Comparison of ENCODE assay signal across 8 cellular contexts in the genomic region with DNA sequence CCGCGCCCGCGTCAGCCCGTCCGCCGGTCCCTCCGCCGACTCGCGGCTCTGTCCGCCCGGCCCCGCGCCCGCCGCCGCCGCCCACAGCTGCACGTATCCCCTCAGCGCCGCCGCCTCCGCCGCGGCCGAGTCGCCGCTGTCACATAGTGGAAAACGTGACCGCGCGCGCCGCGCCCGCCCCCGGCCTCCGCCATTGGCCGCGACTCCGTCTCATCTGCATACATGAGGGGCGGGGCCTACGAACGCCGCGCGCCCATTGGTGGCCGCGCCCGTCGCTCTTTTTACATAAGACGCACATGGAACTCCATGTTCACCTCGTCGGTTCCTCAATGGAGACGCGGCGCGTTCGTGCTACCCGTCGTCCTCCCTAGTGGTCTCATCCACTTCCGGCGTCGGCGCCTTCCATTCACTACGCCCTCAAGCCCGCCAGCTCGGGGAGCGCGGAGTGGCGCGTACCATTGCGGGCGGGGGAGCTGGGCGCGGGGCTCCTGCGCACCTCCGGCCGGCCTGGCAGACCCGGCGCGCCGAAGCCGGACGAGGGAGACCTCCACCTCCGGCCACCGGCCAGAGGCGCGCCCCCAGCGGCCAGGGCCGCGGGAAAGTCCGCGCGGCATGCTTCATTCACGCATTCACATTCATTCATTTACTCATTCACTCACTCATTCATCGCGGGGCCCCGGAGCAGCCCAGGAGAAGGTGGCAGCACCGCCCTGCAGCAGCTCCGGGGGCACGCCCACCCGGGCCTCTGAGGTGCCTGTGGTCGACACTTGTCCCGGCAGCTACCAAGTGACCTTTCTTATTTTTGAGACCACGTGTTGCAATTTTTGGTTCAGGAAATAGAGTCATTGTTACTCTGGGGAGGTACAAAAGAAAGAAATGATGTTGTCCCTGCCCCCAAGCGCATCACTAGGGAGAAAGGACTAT. TPM values are rescaled to one million over a fixed set of nuclear protein-coding genes. Genes with fewer than 3 reads are reported as not detected.
DNase-seq lines count a peak whose midpoint lies in the region; ATAC-seq and TF ChIP-seq lines count a peak whose summit lies in the region.

No MANE protein-coding gene starts in this region.

- peak overlapping the region; percentile 69 for H3K4me3 ChIP-seq in IMR-90 (ENCODE audit: insufficient read depth, low read depth, low read length)
- peak overlapping the region; percentile 76 for H3K4me3 ChIP-seq in OCI-LY7 (ENCODE audit: low read depth, low read length, poor library complexity, severe bottlenecking)
- peak overlapping the region; percentile 47 for H3K4me3 ChIP-seq in mucosa of stomach (ENCODE audit: low read length)

- in situ Hi-C loops in IMR-90 (cut with MboI; ENCODE audit: low sequenced_read_pairs), result no loop called here

- H3K9me3 ChIP-seq in IMR-90 (ENCODE audit: control insufficient read depth, insufficient read depth, low read length) (no peaks in the 10 kb centered on the region), OCI-LY7 (ENCODE audit: low read length) (no peaks in the 10 kb centered on the region), mucosa of stomach (ENCODE audit: control insufficient read depth, low read length) (no peaks in the 10 kb centered on the region)

- peaks cover 20 to 39% of the 10 kb centered on the region in 2 experiments for H3K79me1 ChIP-seq in IMR-90 (ENCODE audit: low read depth in 1 of 2, low read length in 2 of 2)

- no peak overlapping the region for H3K4ac ChIP-seq in IMR-90 (ENCODE audit: low read depth, low read length)

- H3K56ac ChIP-seq in IMR-90 (ENCODE audit: extremely low read depth, insufficient read depth, low read length), result no peak overlapping the region

- CTCF ChIA-PET in IMR-90 (lab: Yijun Ruan, JAX) (no interaction called here), OCI-LY7 (lab: Charles Lee; ENCODE audit: unreplicated experiment) (interaction anchor here (0.9 kb wide), 1 partner anchor 191 kb away, joined by 3 read pairs; no protein-coding TSS in a partner anchor)

- no peaks in the 10 kb centered on the region for H3K9me2 ChIP-seq in OCI-LY7 (ENCODE audit: insufficient read depth, low read length)

- peak overlapping the region; percentile 44 for H2AK9ac ChIP-seq in IMR-90 (replicated peaks; ENCODE audit: low read depth, low read length, poor library complexity)

- H3K4me1 ChIP-seq in IMR-90 (ENCODE audit: control insufficient read depth, insufficient read depth, low read length) (peaks cover 23% of the 10 kb centered on the region), OCI-LY7 (ENCODE audit: insufficient read depth, low read length, poor library complexity, severe bottlenecking) (peaks cover 24% of the 10 kb centered on the region), mucosa of stomach (ENCODE audit: control insufficient read depth, insufficient read depth, low read length) (peaks cover 66% of the 10 kb centered on the region)

- no peaks in the 10 kb centered on the region for H3K36me3 ChIP-seq in IMR-90 (ENCODE audit: control insufficient read depth, insufficient read depth, low read length)
- peaks cover 7% of the 10 kb centered on the region; the same call in 1 of the 2 replicates for H3K36me3 ChIP-seq in OCI-LY7 (ENCODE audit: insufficient read depth, low read length)
- H3K36me3 ChIP-seq in mucosa of stomach (ENCODE audit: control insufficient read depth, insufficient read depth, low read length), result no peaks in the 10 kb centered on the region

- H2AFZ ChIP-seq in IMR-90 (replicated peaks; ENCODE audit: low read length, poor library complexity), result peak overlapping the region; percentile 92
- H2AFZ ChIP-seq in OCI-LY7 (ENCODE audit: low read length), result peak overlapping the region; percentile 96

- 1% methylated on average over 47 of the region's 108 CpGs; no CpG with 5 or more reads in 1 of the 2 experiments for WGBS in IMR-90 (ENCODE audit: extremely low coverage in 2 of 2, insufficient read length in 1 of 2), 2 experiments

- peak overlapping the region; percentile 39 for H2BK5ac ChIP-seq in IMR-90 (ENCODE audit: low read depth, low read length, poor library complexity, severe bottlenecking)

- no peak overlapping the region for H4K8ac ChIP-seq in IMR-90 (ENCODE audit: low read depth in 2 of 2, low read length in 2 of 2)

- H3K27ac ChIP-seq in IMR-90 (ENCODE audit: insufficient read depth, low read length), result peak overlapping the region; percentile 33; the same call in 1 of the 2 replicates
- H3K27ac ChIP-seq in OCI-LY7 (ENCODE audit: low read depth, low read length, poor library complexity, severe bottlenecking), result peak overlapping the region; percentile 54

- H3K23ac ChIP-seq in IMR-90 (ENCODE audit: low read depth, low read length), result no peak overlapping the region

- peak; percentile 99 for DNase-seq in DMS153 (lab: John Stamatoyannopoulos, UW)
- DNase-seq in IMR-90, result peak; percentile 99
- peak; percentile 100 for DNase-seq in OCI-LY7 (ENCODE audit: low spot score)
- DNase-seq in activated T-cell treated with anti-CD3 and anti-CD28 coated beads for 48 hours (ENCODE audit: low read depth), result peak; percentile 96
- DNase-seq in erythroblast (lab: John Stamatoyannopoulos, UW), result peak; percentile 99
- DNase-seq in stimulated activated CD8-positive, alpha-beta memory T cell treated with anti-CD3 and anti-CD28 coated beads, Interleukin-7, amount 100 ng/mL, for 1 hour (ENCODE audit: low read depth in 2 of 2), result peak; percentile 95 to 96

- H2AK5ac ChIP-seq in IMR-90 (ENCODE audit: low read depth, low read length), result no peak overlapping the region

- H4K5ac ChIP-seq in IMR-90 (ENCODE audit: low read depth, low read length), result no peak overlapping the region

- H3K18ac ChIP-seq in IMR-90 (ENCODE audit: low read depth, low read length), result no peak overlapping the region

- TF ChIP-seq RAD21 in IMR-90 (IDR thresholded peaks at IDR 0.05; ENCODE audit: low read length), result no peak

- H2BK20ac ChIP-seq in IMR-90 (ENCODE audit: low read depth, low read length), result no peak overlapping the region

- dilution Hi-C loops in IMR-90 (cut with HindIII; ENCODE audit: low sequenced_read_pairs, unreplicated experiment), result no loop called here

- peaks cover 14% of the 10 kb centered on the region for H3K9me1 ChIP-seq in IMR-90 (ENCODE audit: insufficient read depth, low read length)

- TF ChIP-seq CTCF in IMR-90 (conservative IDR thresholded peaks at IDR 0.05; ENCODE audit: low read depth, low read length) (peak; percentile 46), OCI-LY7 (conservative IDR thresholded peaks at IDR 0.05; ENCODE audit: low read length) (peak; percentile 41; the same call in 1 of the 2 replicates)

- BruUV-seq in IMR-90 (replicated peaks; lab: Mats Ljungman, UMichigan) (no TSS peak), OCI-LY7 (replicated peaks; lab: Mats Ljungman, UMichigan) (no TSS peak)

- no peak overlapping the region for H2BK120ac ChIP-seq in IMR-90 (ENCODE audit: low read depth, low read length)

- H3K14ac ChIP-seq in IMR-90 (replicated peaks; ENCODE audit: low read depth, low read length), result no peak overlapping the region

- H3K79me2 ChIP-seq in OCI-LY7 (ENCODE audit: insufficient read depth, low read depth, low read length), result peaks cover 27% of the 10 kb centered on the region

- H3K9ac ChIP-seq in IMR-90 (ENCODE audit: low read depth, low read length), result no peak overlapping the region
- peak overlapping the region; percentile 82 for H3K9ac ChIP-seq in mucosa of stomach (ENCODE audit: low read length)

- peak; percentile 93 for ATAC-seq in GM21528 (IDR thresholded peaks at IDR 0.05; ENCODE audit: low FRiP score, unreplicated experiment)
- peak; percentile 90 for ATAC-seq in IMR-90 (ENCODE audit: low read depth)

- no peaks in the 10 kb centered on the region; the same call in 1 of the 2 replicates for H4K20me1 ChIP-seq in IMR-90 (ENCODE audit: insufficient read depth, low read length)
- H4K20me1 ChIP-seq in OCI-LY7 (ENCODE audit: insufficient read depth, low read length), result peaks cover 11% of the 10 kb centered on the region

- POLR2A ChIA-PET in IMR-90 (lab: Charles Lee; ENCODE audit: unreplicated experiment) (no interaction called here), OCI-LY7 (lab: Charles Lee) (interaction anchor here (0.7 kb wide), 2 partner anchors 261 to 618 kb away, joined by 3 read pairs; no protein-coding TSS in a partner anchor)

- TF ChIP-seq POLR2A in IMR-90 (IDR thresholded peaks at IDR 0.05; ENCODE audit: low read depth, low read length), result peak; percentile 76
- TF ChIP-seq POLR2A in erythroblast (IDR thresholded peaks at IDR 0.05; ENCODE audit: low read length), result peak; percentile 78

- intact Hi-C loops in IMR-90 (cut with micrococcal nuclease) (loop anchor here (1.0 to 10.0 kb wide), 3 partner anchors 31 to 614 kb away; a partner anchor contains a TSS), OCI-LY7 (cut with micrococcal nuclease; ENCODE audit: unreplicated experiment) (loop anchor here (2.0 kb wide), 3 partner anchors 32 to 138 kb away; a partner anchor contains a TSS)

- peak overlapping the region; percentile 61 for H3K4me2 ChIP-seq in IMR-90 (ENCODE audit: low read depth, low read length)
- peak overlapping the region; percentile 97 for H3K4me2 ChIP-seq in OCI-LY7 (ENCODE audit: low read length)

- no peak overlapping the region for H4K91ac ChIP-seq in IMR-90 (ENCODE audit: insufficient read depth, low read depth, low read length)

- H2BK15ac ChIP-seq in IMR-90 (ENCODE audit: low read depth, low read length), result no peak overlapping the region

- H3K27me3 ChIP-seq in IMR-90 (ENCODE audit: control insufficient read depth, insufficient read depth, low read length), result peaks cover 3% of the 10 kb centered on the region; the same call in 1 of the 2 replicates
- no peaks in the 10 kb centered on the region for H3K27me3 ChIP-seq in mucosa of stomach (ENCODE audit: control insufficient read depth, insufficient read depth, low read length)

TF ChIP-seq in IMR-90, 13 proteins besides CTCF, POLR2A, EP300 and RAD21 (continues in another document):
- TF ChIP-seq CEBPB (IDR thresholded peaks at IDR 0.05; ENCODE audit: low read depth, low read length) (no peak), BHLHE40 (IDR thresholded peaks at IDR 0.05; ENCODE audit: low read depth, low read length) (peak; percentile 90)

RNA-seq across cellular contexts. Expression of a gene that starts 0.5 kb away (rescaled TPM):
- total RNA-seq in IMR-90 (2012; rRNA removed) (2.8 and 3.2 TPM in 2 replicates), OCI-LY7 (2022) (18.6 and 20.4 TPM in 2 replicates)
- polyA plus RNA-seq in IMR-90 (2012; rRNA removed), result 1.7 and 2.1 TPM in 2 replicates
- 0.60 and 0.80 TPM in 2 replicates for polyA plus RNA-seq in IMR-90 (2012; cell fraction: cytosol; rRNA removed)
- 4.5 and 5.2 TPM in 2 replicates for polyA plus RNA-seq in IMR-90 (2012; cell fraction: nucleus; rRNA removed; ENCODE audit: low replicate concordance)
- 8.4 and 9.7 TPM in 2 replicates for total RNA-seq in OCI-LY7 (2014; rRNA removed; shearing (Covaris generic))

RNA-seq across cellular contexts. Expression of a gene that starts 31.4 kb away (rescaled TPM):
- total RNA-seq in IMR-90 (2012; rRNA removed) (5.9 and 6.9 TPM in 2 replicates), OCI-LY7 (2022) (12.8 and 13.8 TPM in 2 replicates)
- 6.0 and 8.3 TPM in 2 replicates for polyA plus RNA-seq in IMR-90 (2012; rRNA removed)
- 2.4 and 4.0 TPM in 2 replicates for polyA plus RNA-seq in IMR-90 (2012; cell fraction: cytosol; rRNA removed)
- 6.0 and 8.0 TPM in 2 replicates for polyA plus RNA-seq in IMR-90 (2012; cell fraction: nucleus; rRNA removed; ENCODE audit: low replicate concordance)
- total RNA-seq in OCI-LY7 (2014; rRNA removed; shearing (Covaris generic)), result 4.3 and 8.2 TPM in 2 replicates

RNA-seq across cellular contexts. Expression of a gene that starts 49.1 kb away (rescaled TPM):
- 1.3 and 1.4 TPM in 2 replicates for total RNA-seq in IMR-90 (2012; rRNA removed)
- polyA plus RNA-seq in IMR-90 (2012; rRNA removed), result 3.3 TPM in 2 replicates
- 3.6 and 6.2 TPM in 2 replicates for polyA plus RNA-seq in IMR-90 (2012; cell fraction: cytosol; rRNA removed)
- polyA plus RNA-seq in IMR-90 (2012; cell fraction: nucleus; rRNA removed; ENCODE audit: low replicate concordance), result 9.5 and 25.2 TPM in 2 replicates
- total RNA-seq in OCI-LY7 (2014; rRNA removed; shearing (Covaris generic)), result 13.1 and 20.5 TPM in 2 replicates
- 10.9 and 13.8 TPM in 2 replicates for total RNA-seq in OCI-LY7 (2022)

Comparison
In these comparisons a context has a peak if more than half of its experiments do, and no peak if none do; other contexts are left out.
1. Peak in every context shown above with its lines: DNase-seq, ATAC-seq, H3K4me3 ChIP-seq and H3K27ac ChIP-seq.